ENCODE assay signal across 18 cellular contexts in the genomic region with DNA sequence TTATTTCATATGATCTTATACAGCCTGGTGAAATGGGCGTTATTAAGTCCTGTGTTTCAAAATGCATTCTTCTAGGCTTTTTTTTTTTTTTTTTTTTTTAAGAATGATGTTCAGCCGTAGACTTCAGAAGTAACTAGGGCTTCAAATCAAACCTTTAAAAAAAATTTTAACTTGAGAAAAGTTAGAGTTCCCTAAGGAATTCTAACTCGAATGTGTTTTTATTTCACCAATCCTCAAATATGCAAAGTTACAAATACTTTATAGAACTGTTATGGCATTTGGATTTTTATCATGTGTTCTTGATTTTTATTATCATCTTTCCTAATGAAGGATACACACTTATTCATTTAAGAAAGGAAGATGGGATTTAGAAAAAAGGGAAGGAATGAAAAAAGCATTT.
A peak's percentile ranks its signal among the peaks of the same experiment; 100 is the strongest.
DNase-seq lines count a peak whose midpoint lies in the region; ATAC-seq and TF ChIP-seq lines count a peak whose summit lies in the region.
"Had no signal": no experiment of that assay in that cellular context is flagged by ENCODE, and none has a peak within 500 bp of the region (broad histone marks: within the 10 kb centered on the region; RNA-seq: fewer than 3 reads in every experiment).

No MANE protein-coding gene starts in this region.

- no peaks in the 10 kb centered on the region for H3K9me3 ChIP-seq in SK-N-MC (ENCODE audit: low read depth, low read length)
- H3K9me3 ChIP-seq: A549; BLaER1 treated with 17β-estradiol and CSF1 and Interleukin-3, amounts not matched to agents 10 nM and 100 nM; HAP-1 had no signal

- DNase-seq in AG10803 (ENCODE audit: low read depth), result peak; percentile 70
- no peak for DNase-seq in SK-N-MC (ENCODE audit: low read depth, low spot score)
- peak; percentile 18 for DNase-seq in fibroblast of gingiva (ENCODE audit: low read depth)
- no peak for DNase-seq in NCI-H2227 (lab: John Stamatoyannopoulos, UW; ENCODE audit: unreplicated experiment)
- DNase-seq in superior temporal gyrus (ENCODE audit: extremely low spot score), result no peak
- DNase-seq: 8988T; CD4-positive, alpha-beta T cell; CD8-positive, alpha-beta memory T cell; DMS 273 treated with DMSO at 0.1 percent for 48 hours; DMS79; EL; GDM1; GOT3; HFFc6 had no signal

- H3K9ac ChIP-seq in SK-N-MC (ENCODE audit: insufficient read length), result peak overlapping the region; percentile 20
- H3K9ac ChIP-seq: BLaER1 treated with 17β-estradiol and CSF1 and Interleukin-3, amounts not matched to agents 10 nM and 100 nM had no signal

- H3K36me3 ChIP-seq in SK-N-MC (ENCODE audit: insufficient read depth, low read length), result no peaks in the 10 kb centered on the region
- H3K36me3 ChIP-seq: BLaER1 treated with 17β-estradiol and CSF1 and Interleukin-3, amounts not matched to agents 10 nM and 100 nM; HAP-1 had no signal

- H3K4me3 ChIP-seq in AG10803 (ENCODE audit: low read length), result no peak overlapping the region
- H3K4me3 ChIP-seq in SK-N-MC, result peak overlapping the region; percentile 47
- H3K4me3 ChIP-seq: A549; BLaER1 treated with 17β-estradiol and CSF1 and Interleukin-3, amounts not matched to agents 10 nM and 100 nM; HAP-1 had no signal

- no peak for TF ChIP-seq CTCF in AG10803 (conservative IDR thresholded peaks at IDR 0.05; ENCODE audit: low read length)

- H3K27ac ChIP-seq in SK-N-MC, result peak overlapping the region; percentile 95
- H3K27ac ChIP-seq: A549; BLaER1 treated with 17β-estradiol and CSF1 and Interleukin-3, amounts not matched to agents 10 nM and 100 nM had no signal

- no peak for ATAC-seq in HG03378 (IDR thresholded peaks at IDR 0.05; ENCODE audit: unreplicated experiment)
- ATAC-seq: A549 had no signal

Comparison
In these comparisons a context has a peak if more than half of its experiments do, and no peak if none do; other contexts are left out.
1. DNase-seq: peak in AG10803 (single experiment) and fibroblast of gingiva (single experiment); none in SK-N-MC (single experiment), NCI-H2227 (single experiment) and superior temporal gyrus (single experiment).